13 cellular contexts compared by ENCODE assay signal in the genomic region with DNA sequence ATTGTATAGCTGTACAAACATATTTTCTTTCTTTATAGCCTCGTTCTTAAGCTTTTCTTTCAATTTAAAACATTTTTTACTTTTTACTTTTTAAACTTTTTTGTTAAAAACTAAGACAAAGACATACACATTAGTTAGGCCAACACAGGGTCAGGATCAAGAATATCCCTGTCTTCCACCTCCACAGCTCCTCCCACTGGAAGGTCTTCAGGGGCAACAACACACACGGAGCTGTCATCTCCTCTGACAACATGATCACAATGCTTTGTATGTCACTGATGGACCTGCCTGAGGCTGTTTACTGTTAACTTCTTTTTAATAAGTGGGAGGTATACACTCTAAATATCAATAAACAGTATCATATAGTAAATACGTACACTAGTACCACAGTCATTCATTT.
A peak's percentile ranks its signal among the peaks of the same experiment; 100 is the strongest.
DNase-seq lines count a peak whose midpoint lies in the region; ATAC-seq and TF ChIP-seq lines count a peak whose summit lies in the region.
"Had no signal": no experiment of that assay in that cellular context is flagged by ENCODE, and none has a peak within 500 bp of the region (broad histone marks: within the 10 kb centered on the region; RNA-seq: fewer than 3 reads in every experiment).

No MANE protein-coding gene starts in this region.

- intact Hi-C loops in activated CD4-positive, alpha-beta memory T cell treated with anti-CD3 and anti-CD28 coated beads for 36 hours (cut with micrococcal nuclease), result no loop called here
- intact Hi-C loops in activated T-helper 1 cell treated with anti-CD3 and anti-CD28 coated beads, Interleukin-12 subunit alpha, Interleukin-12 subunit beta, Interleukin-2, Interleukin-4 antibody, amounts not matched to agents 30 ng/mL and 10 ng/mL and 1 ng/mL, durations not matched to agents 14 hours and 24 hours and 36 hours (cut with micrococcal nuclease), result no loop called here

- peaks cover 3% of the 10 kb centered on the region; the same call in 1 of the 2 replicates for H3K36me3 Mint-ChIP-seq in WTC11
- no peaks in the 10 kb centered on the region for H3K36me3 Mint-ChIP-seq in activated CD4-positive, alpha-beta memory T cell treated with anti-CD3 and anti-CD28 coated beads for 36 hours
- no peaks in the 10 kb centered on the region for H3K36me3 Mint-ChIP-seq in activated T-helper 1 cell treated with anti-CD3 and anti-CD28 coated beads, Interleukin-12 subunit alpha, Interleukin-12 subunit beta, Interleukin-2, Interleukin-4 antibody, amounts not matched to agents 30 ng/mL and 10 ng/mL and 1 ng/mL, durations not matched to agents 14 hours and 24 hours and 36 hours (ENCODE audit: low read depth)
- no peaks in the 10 kb centered on the region for H3K36me3 Mint-ChIP-seq in progenitor cell of endocrine pancreas (ENCODE audit: insufficient read depth)
- H3K36me3 Mint-ChIP-seq: CD14-positive monocyte had no signal

- H3K27ac Mint-ChIP-seq in WTC11, result no peak overlapping the region
- H3K27ac Mint-ChIP-seq in activated CD4-positive, alpha-beta memory T cell treated with anti-CD3 and anti-CD28 coated beads for 36 hours, result no peak overlapping the region
- H3K27ac Mint-ChIP-seq in activated T-helper 1 cell treated with anti-CD3 and anti-CD28 coated beads, Interleukin-12 subunit alpha, Interleukin-12 subunit beta, Interleukin-2, Interleukin-4 antibody, amounts not matched to agents 30 ng/mL and 10 ng/mL and 1 ng/mL, durations not matched to agents 14 hours and 24 hours and 36 hours, result no peak overlapping the region
- no peak overlapping the region for H3K27ac Mint-ChIP-seq in progenitor cell of endocrine pancreas
- H3K27ac Mint-ChIP-seq: CD14-positive monocyte, HFFc6 had no signal

- CTCF ChIA-PET in WTC11 (lab: Charles Lee), result interaction anchor here (1.1 to 1.2 kb wide), 2 partner anchors 8 to 493 kb away, joined by 3 read pairs; partner anchors contain the start of gene YARS2
- CTCF ChIA-PET in activated CD4-positive, alpha-beta memory T cell treated with anti-CD3 and anti-CD28 coated beads for 36 hours (lab: Charles Lee), result no interaction called here

- 0 out of 2 replicates have a peak, but pooled peaks have one; percentile 39 for ATAC-seq in WTC11

- H3K4me1 Mint-ChIP-seq in WTC11, result peaks cover 14% of the 10 kb centered on the region
- no peaks in the 10 kb centered on the region for H3K4me1 Mint-ChIP-seq in activated CD4-positive, alpha-beta memory T cell treated with anti-CD3 and anti-CD28 coated beads for 36 hours (ENCODE audit: low read depth)
- no peaks in the 10 kb centered on the region for H3K4me1 Mint-ChIP-seq in activated T-helper 1 cell treated with anti-CD3 and anti-CD28 coated beads, Interleukin-12 subunit alpha, Interleukin-12 subunit beta, Interleukin-2, Interleukin-4 antibody, amounts not matched to agents 30 ng/mL and 10 ng/mL and 1 ng/mL, durations not matched to agents 14 hours and 24 hours and 36 hours (ENCODE audit: low read depth)
- H3K4me1 Mint-ChIP-seq in progenitor cell of endocrine pancreas (ENCODE audit: low read depth), result peaks cover 4% of the 10 kb centered on the region
- H3K4me1 Mint-ChIP-seq: CD14-positive monocyte had no signal

- TF ChIP-seq CTCF in LNCAP (IDR thresholded peaks at IDR 0.05) (peak; percentile 15; the same call in 1 of the 2 replicates), WTC11 (IDR thresholded peaks at IDR 0.05) (no peak), progenitor cell of endocrine pancreas (IDR thresholded peaks at IDR 0.05; ENCODE audit: unreplicated experiment) (no peak)

- peaks cover 4% of the 10 kb centered on the region; the same call in 1 of the 2 replicates for H3K9me3 Mint-ChIP-seq in WTC11
- H3K9me3 Mint-ChIP-seq in activated CD4-positive, alpha-beta memory T cell treated with anti-CD3 and anti-CD28 coated beads for 36 hours, result no peaks in the 10 kb centered on the region
- no peaks in the 10 kb centered on the region for H3K9me3 Mint-ChIP-seq in activated T-helper 1 cell treated with anti-CD3 and anti-CD28 coated beads, Interleukin-12 subunit alpha, Interleukin-12 subunit beta, Interleukin-2, Interleukin-4 antibody, amounts not matched to agents 30 ng/mL and 10 ng/mL and 1 ng/mL, durations not matched to agents 14 hours and 24 hours and 36 hours
- H3K9me3 Mint-ChIP-seq in progenitor cell of endocrine pancreas (ENCODE audit: low read depth), result peaks cover 5% of the 10 kb centered on the region

- DNase-seq in WTC11 (ENCODE audit: low spot score), result no peak
- DNase-seq in islet precursor cell, result peak; percentile 68
- DNase-seq in OCI-M2 (lab: John Stamatoyannopoulos, UW; ENCODE audit: unreplicated experiment), result no peak
- DNase-seq in activated CD4-positive, alpha-beta memory T cell treated with anti-CD3 and anti-CD28 coated beads for 36 hours, result no peak
- DNase-seq in activated T-helper 1 cell treated with anti-CD3 and anti-CD28 coated beads, Interleukin-12 subunit alpha, Interleukin-12 subunit beta, Interleukin-2, Interleukin-4 antibody, amounts not matched to agents 30 ng/mL and 10 ng/mL and 1 ng/mL, durations not matched to agents 14 hours and 24 hours and 36 hours (ENCODE audit: low spot score), result no peak
- no peak for DNase-seq in progenitor cell of endocrine pancreas (ENCODE audit: low spot score, unreplicated experiment)
- DNase-seq: DMS53, GF-D8, HCEC 1CT, HFFc6, IMR-90 had no signal

- no peaks in the 10 kb centered on the region; the same call in 1 of the 2 replicates for H3K27me3 Mint-ChIP-seq in WTC11 (ENCODE audit: low read depth)
- H3K27me3 Mint-ChIP-seq in activated CD4-positive, alpha-beta memory T cell treated with anti-CD3 and anti-CD28 coated beads for 36 hours, result no peaks in the 10 kb centered on the region
- H3K27me3 Mint-ChIP-seq in activated T-helper 1 cell treated with anti-CD3 and anti-CD28 coated beads, Interleukin-12 subunit alpha, Interleukin-12 subunit beta, Interleukin-2, Interleukin-4 antibody, amounts not matched to agents 30 ng/mL and 10 ng/mL and 1 ng/mL, durations not matched to agents 14 hours and 24 hours and 36 hours (ENCODE audit: insufficient read depth), result no peaks in the 10 kb centered on the region
- no peaks in the 10 kb centered on the region for H3K27me3 Mint-ChIP-seq in progenitor cell of endocrine pancreas

- POLR2A ChIA-PET in WTC11 (lab: Charles Lee), result interaction anchor here (1.3 kb wide), 1 partner anchor 492 kb away, joined by 3 read pairs; no protein-coding TSS in a partner anchor
- POLR2A ChIA-PET in activated CD4-positive, alpha-beta memory T cell treated with anti-CD3 and anti-CD28 coated beads for 36 hours (lab: Charles Lee), result no interaction called here

- H3K4me3 Mint-ChIP-seq in WTC11 (no peak overlapping the region), progenitor cell of endocrine pancreas (ENCODE audit: low read depth) (no peak overlapping the region)
- no peak overlapping the region for H3K4me3 Mint-ChIP-seq in activated CD4-positive, alpha-beta memory T cell treated with anti-CD3 and anti-CD28 coated beads for 36 hours
- H3K4me3 Mint-ChIP-seq in activated T-helper 1 cell treated with anti-CD3 and anti-CD28 coated beads, Interleukin-12 subunit alpha, Interleukin-12 subunit beta, Interleukin-2, Interleukin-4 antibody, amounts not matched to agents 30 ng/mL and 10 ng/mL and 1 ng/mL, durations not matched to agents 14 hours and 24 hours and 36 hours, result no peak overlapping the region
- H3K4me3 Mint-ChIP-seq: CD14-positive monocyte, HFFc6 had no signal

TF ChIP-seq in WTC11, 78 proteins besides CTCF, POLR2A, EP300 and RAD21:
- no peak for TF ChIP-seq JUN (CRISPR knock-in tag; IDR thresholded peaks at IDR 0.05)
- TF ChIP-seq ZBTB21 (CRISPR knock-in tag; IDR thresholded peaks at IDR 0.05; ENCODE audit: borderline replicate concordance), result no peak
- no peak for TF ChIP-seq NR3C1 (CRISPR knock-in tag; conservative IDR thresholded peaks at IDR 0.05; ENCODE audit: low read depth)
- TF ChIP-seq, protein P1, sequence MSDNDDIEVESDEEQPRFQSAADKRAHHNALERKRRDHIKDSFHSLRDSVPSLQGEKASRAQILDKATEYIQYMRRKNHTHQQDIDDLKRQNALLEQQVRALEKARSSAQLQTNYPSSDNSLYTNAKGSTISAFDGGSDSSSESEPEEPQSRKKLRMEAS (CRISPR knock-in tag; IDR thresholded peaks at IDR 0.05), result no peak
- no peak for TF ChIP-seq SMAD3 (CRISPR knock-in tag; IDR thresholded peaks at IDR 0.05; ENCODE audit: borderline replicate concordance)
- no peak for TF ChIP-seq PRRX2 (CRISPR knock-in tag; IDR thresholded peaks at IDR 0.05)
- TF ChIP-seq OVOL2 (CRISPR knock-in tag; IDR thresholded peaks at IDR 0.05; ENCODE audit: borderline replicate concordance), result no peak
- TF ChIP-seq FOXK1 (CRISPR knock-in tag; IDR thresholded peaks at IDR 0.05), result no peak
- TF ChIP-seq ATF6 (CRISPR knock-in tag; IDR thresholded peaks at IDR 0.05), result no peak
- TF ChIP-seq, protein P2, sequence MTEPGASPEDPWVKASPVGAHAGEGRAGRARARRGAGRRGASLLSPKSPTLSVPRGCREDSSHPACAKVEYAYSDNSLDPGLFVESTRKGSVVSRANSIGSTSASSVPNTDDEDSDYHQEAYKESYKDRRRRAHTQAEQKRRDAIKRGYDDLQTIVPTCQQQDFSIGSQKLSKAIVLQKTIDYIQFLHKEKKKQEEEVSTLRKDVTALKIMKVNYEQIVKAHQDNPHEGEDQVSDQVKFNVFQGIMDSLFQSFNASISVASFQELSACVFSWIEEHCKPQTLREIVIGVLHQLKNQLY (CRISPR knock-in tag; IDR thresholded peaks at IDR 0.05), result no peak
- no peak for TF ChIP-seq GABPB1 (CRISPR knock-in tag; IDR thresholded peaks at IDR 0.05)
- no peak for TF ChIP-seq ZNF219 (CRISPR knock-in tag; IDR thresholded peaks at IDR 0.05; ENCODE audit: borderline replicate concordance)
- TF ChIP-seq ATF3 (CRISPR knock-in tag; conservative IDR thresholded peaks at IDR 0.05), result no peak
